Comparison of ENCODE assay signal across 21 cellular contexts in genomic region chr22:23153994-23154393, GRCh38. TPM values are rescaled to one million over a fixed set of nuclear protein-coding genes. Genes with fewer than 3 reads are reported as not detected.
A peak's percentile ranks its signal among the peaks of the same experiment; 100 is the strongest.
DNase-seq lines count a peak whose midpoint lies in the region; ATAC-seq, FAIRE-seq and TF ChIP-seq lines count a peak whose summit lies in the region.
"Had no signal": no experiment of that assay in that cellular context is flagged by ENCODE, and none has a peak within 500 bp of the region (broad histone marks: within the 10 kb centered on the region; RNA-seq: fewer than 3 reads in every experiment).

No MANE protein-coding gene starts in this region.

- H3K27me3 ChIP-seq in BLaER1 treated with 17β-estradiol and CSF1 and Interleukin-3, amounts not matched to agents 10 nM and 100 nM: no peaks in the 10 kb centered on the region
- H3K27me3 ChIP-seq in H9 (ENCODE audit: insufficient read depth, low read length): no peaks in the 10 kb centered on the region
- H3K27me3 ChIP-seq in H1 (replicated peaks in 1 of 4; ENCODE audit: control insufficient read depth in 3 of 4, extremely low read depth in 1 of 4, insufficient read depth in 3 of 4, low read length in 3 of 4): no peaks in the 10 kb centered on the region
- H3K27me3 ChIP-seq in neutrophil: no peaks in the 10 kb centered on the region
- H3K27me3 ChIP-seq in endodermal cell (ENCODE audit: control insufficient read depth, insufficient read depth, low read length, poor library complexity, severe bottlenecking): no peaks in the 10 kb centered on the region
- H3K27me3 ChIP-seq: MG63 had no signal

- TF ChIP-seq EP300 in H1 (IDR thresholded peaks at IDR 0.05; ENCODE audit: borderline replicate concordance in 1 of 2, low read depth in 2 of 2, low read length in 2 of 2): no peak

- H3K56ac ChIP-seq in H9 (ENCODE audit: insufficient read length, low read depth, low read length) (no peak overlapping the region), H1 (replicated peaks; ENCODE audit: insufficient read length, low read depth, low read length) (no peak overlapping the region)

- FAIRE-seq in H1 (lab: Jason Lieb, UNC): no peak
- FAIRE-seq: G401.6, HTR-8/SVneo had no signal

- no peak overlapping the region for H3K23ac ChIP-seq in H9 (ENCODE audit: insufficient read length, low read depth, low read length)
- no peak overlapping the region for H3K23ac ChIP-seq in H1 (ENCODE audit: insufficient read length)

- CTCF ChIA-PET in H1 (lab: Charles Lee; ENCODE audit: partially characterized antibody): interaction anchor here (0.6 to 4.7 kb wide), 10 partner anchors 8 to 196 kb away, joined by 3 to 49 read pairs (median 6); partner anchors contain the start of genes RAB36 and RSPH14

- H3K23me2 ChIP-seq in H9 (ENCODE audit: insufficient read length, low read depth, low read length, poor library complexity, severe bottlenecking): no peaks in the 10 kb centered on the region
- no peaks in the 10 kb centered on the region for H3K23me2 ChIP-seq in H1 (ENCODE audit: low read depth, low read length)

- H2BK5ac ChIP-seq in H9 (ENCODE audit: insufficient read length, low read length) (no peak overlapping the region), H1 (ENCODE audit: low read depth, low read length) (peak overlapping the region; percentile 10; the same call in 1 of the 2 replicates)

- H2AK5ac ChIP-seq in H9 (ENCODE audit: insufficient read length, low read length) (no peak overlapping the region), H1 (ENCODE audit: low read depth, low read length) (no peak overlapping the region)

- no peaks in the 10 kb centered on the region for H3K79me2 ChIP-seq in H9 (ENCODE audit: insufficient read depth, low read length)
- no peaks in the 10 kb centered on the region for H3K79me2 ChIP-seq in H1 (ENCODE audit: control insufficient read depth in 1 of 2, insufficient read depth in 2 of 2, low read length in 2 of 2)

- POLR2A ChIA-PET in H1 (lab: Charles Lee; ENCODE audit: partially characterized antibody): no interaction called here

- H3K4me1 Mint-ChIP-seq in H9: peaks cover 33 to 44% of the 10 kb centered on the region in 2 experiments
- peaks cover 14% of the 10 kb centered on the region for H3K4me1 Mint-ChIP-seq in endodermal cell

- H3K9ac ChIP-seq in BLaER1 treated with 17β-estradiol and CSF1 and Interleukin-3, amounts not matched to agents 10 nM and 100 nM: peak overlapping the region in 1 of 11 experiments; percentile 5; a peak in 1 of 22 replicates
- H3K9ac ChIP-seq in H9 (ENCODE audit: extremely low read depth, insufficient read length, low read length): no peak overlapping the region
- H3K9ac ChIP-seq in H1 (replicated peaks in 1 of 4; ENCODE audit: extremely low read depth in 1 of 4, low read depth in 3 of 4, low read length in 3 of 4): no peak overlapping the region
- H3K9ac ChIP-seq in endodermal cell (ENCODE audit: extremely low read depth, low read length, poor library complexity, severe bottlenecking): no peak overlapping the region

- H3K79me1 ChIP-seq in H9 (ENCODE audit: insufficient read depth, low read depth, low read length, poor library complexity, severe bottlenecking): no peaks in the 10 kb centered on the region
- no peaks in the 10 kb centered on the region for H3K79me1 ChIP-seq in H1 (ENCODE audit: low read depth, low read length)

- H2AFZ ChIP-seq in H9 (ENCODE audit: low read length) (no peak overlapping the region), H1 (ENCODE audit: low read length) (no peak overlapping the region)

- peak overlapping the region in 9 of 11 experiments; percentile 72 to 83 (median 76); a peak in 14 of 22 replicates for H3K4me2 ChIP-seq in BLaER1 treated with 17β-estradiol and CSF1 and Interleukin-3, amounts not matched to agents 10 nM and 100 nM
- no peak overlapping the region for H3K4me2 ChIP-seq in H9 (ENCODE audit: insufficient read depth, insufficient read length, low read length)
- no peak overlapping the region for H3K4me2 ChIP-seq in H1 (ENCODE audit: insufficient read depth in 1 of 2, low read depth in 2 of 2, low read length in 2 of 2)

- H3T11ph ChIP-seq in H9 (ENCODE audit: low read length): no peak overlapping the region

- DNase-seq in H9: no peak
- no peak for DNase-seq in H1 (ENCODE audit: low read depth in 1 of 2, low spot score in 2 of 2)
- no peak for DNase-seq in NK-92 (lab: John Stamatoyannopoulos, UW; ENCODE audit: unreplicated experiment)
- DNase-seq in endodermal cell: no peak
- no peak for DNase-seq in ecto neural progenitor cell (ENCODE audit: low spot score)
- DNase-seq: Kasumi-1, MG63, NCI-H1048, NCI-H1436, NCI-H2029, NCI-H345, NCI-H524 treated with DMSO at 0.1 percent for 48 hours, SJCRH30 had no signal

- H2BK12ac ChIP-seq in H9 (ENCODE audit: insufficient read length, low read depth, low read length) (no peak overlapping the region), H1 (ENCODE audit: low read depth, low read length) (peak overlapping the region; percentile 71; the same call in 1 of the 2 replicates)

- no peak overlapping the region for H4K91ac ChIP-seq in H9 (ENCODE audit: insufficient read length, low read depth, low read length)
- peak overlapping the region; percentile 52 for H4K91ac ChIP-seq in H1 (replicated peaks; ENCODE audit: insufficient read length, low read length)

- H3K4me3 Mint-ChIP-seq in H9: no peak overlapping the region
- H3K4me3 Mint-ChIP-seq in endodermal cell: no peak overlapping the region

- H2BK120ac ChIP-seq in H9 (ENCODE audit: low read depth, low read length, poor library complexity, severe bottlenecking): no peak overlapping the region
- no peak overlapping the region for H2BK120ac ChIP-seq in H1 (replicated peaks; ENCODE audit: low read depth, low read length)

- WGBS in H9 (ENCODE audit: extremely low coverage, insufficient read length, low lambda C conversion rate): no CpG with 5 or more reads among the region's 7 CpGs
- WGBS in H1 (ENCODE audit: extremely low coverage in 1 of 2, insufficient coverage in 1 of 2, insufficient read length in 1 of 2, insufficient replicate concordance in 2 of 2, low coverage in 1 of 2, low lambda C conversion rate in 2 of 2, missing lambda C conversion rate in 1 of 2), 2 experiments: 83% methylated on average over 7 of the region's 7 CpGs; no CpG with 5 or more reads in 1 of the 2 experiments
- 78 to 83% methylated on average over 4 to 7 of the region's 7 CpGs for WGBS in endodermal cell (ENCODE audit: insufficient coverage in 1 of 2, insufficient read length in 1 of 2), 2 experiments

- peak overlapping the region in 2 of 3 experiments; percentile 23 to 25; a peak in 2 of 7 replicates for H3K27ac Mint-ChIP-seq in H9
- H3K27ac Mint-ChIP-seq in endodermal cell: no peak overlapping the region

- peaks cover 24 to 73% (median 56%) of the 10 kb centered on the region in 10 experiments for H3K4me1 ChIP-seq in BLaER1 treated with 17β-estradiol and CSF1 and Interleukin-3, amounts not matched to agents 10 nM and 100 nM
- H3K4me1 ChIP-seq in H9 (ENCODE audit: insufficient read depth, low read length): peaks cover 3% of the 10 kb centered on the region; the same call in 1 of the 2 replicates
- peaks cover 0 to 29% (median 14%) of the 10 kb centered on the region in 4 experiments; a peak in 5 of 7 replicates for H3K4me1 ChIP-seq in H1 (replicated peaks in 1 of 4; ENCODE audit: control insufficient read depth in 3 of 4, insufficient read depth in 4 of 4, low read length in 3 of 4)
- H3K4me1 ChIP-seq in neutrophil (ENCODE audit: control insufficient read depth in 1 of 2, insufficient read depth in 1 of 2, low read depth in 1 of 2, low read length in 1 of 2): peaks cover 71 to 84% of the 10 kb centered on the region in 2 experiments
- H3K4me1 ChIP-seq in endodermal cell (ENCODE audit: control insufficient read depth, insufficient read depth, low read length): no peaks in the 10 kb centered on the region
- H3K4me1 ChIP-seq: HAP-1, SJCRH30 had no signal

- H3K14ac ChIP-seq in H9 (ENCODE audit: insufficient read depth, low read length): no peak overlapping the region; the same call in 1 of the 2 replicates
- no peak overlapping the region for H3K14ac ChIP-seq in H1 (ENCODE audit: insufficient read length)

- TF ChIP-seq RAD21 in H1 (IDR thresholded peaks at IDR 0.05 in 1 of 2, conservative IDR thresholded peaks at IDR 0.05 in 1 of 2; ENCODE audit: low read depth in 2 of 2, low read length in 2 of 2): no peak

- H3K9me3 Mint-ChIP-seq in H9 (no peaks in the 10 kb centered on the region), endodermal cell (no peaks in the 10 kb centered on the region)
- H3K9me3 Mint-ChIP-seq: IgD-negative memory B cell had no signal

- no peaks in the 10 kb centered on the region for H3K9me3 ChIP-seq in BLaER1 treated with 17β-estradiol and CSF1 and Interleukin-3, amounts not matched to agents 10 nM and 100 nM (replicated peaks in 1 of 11)
- H3K9me3 ChIP-seq in H9 (ENCODE audit: control insufficient read depth, low read depth, low read length) (no peaks in the 10 kb centered on the region), H1 (ENCODE audit: insufficient read depth in 2 of 2, low read depth in 1 of 2, low read length in 1 of 2) (no peaks in the 10 kb centered on the region), neutrophil (no peaks in the 10 kb centered on the region), endodermal cell (ENCODE audit: control insufficient read depth, low read length) (no peaks in the 10 kb centered on the region)
- H3K9me3 ChIP-seq: HAP-1, MG63, SJCRH30 had no signal

- H2BK15ac ChIP-seq in H9 (ENCODE audit: low read depth, low read length) (no peak overlapping the region), H1 (ENCODE audit: low read length) (no peak overlapping the region)

- no peak for TF ChIP-seq POLR2A in H1 (IDR thresholded peaks at IDR 0.05; ENCODE audit: control extremely low read depth in 1 of 2, low read depth in 2 of 2, low read length in 2 of 2)

- H2BK20ac ChIP-seq in H9 (ENCODE audit: low read depth, low read length, poor library complexity, severe bottlenecking) (no peak overlapping the region), H1 (ENCODE audit: low read length) (no peak overlapping the region)

- H4K8ac ChIP-seq in H9 (replicated peaks; ENCODE audit: insufficient read length, low read depth, low read length) (no peak overlapping the region), H1 (ENCODE audit: extremely low read depth, insufficient read depth, low read length) (peak overlapping the region; percentile 22; the same call in 1 of the 2 replicates)

- H4K5ac ChIP-seq in H9 (ENCODE audit: insufficient read length, low read depth, low read length): no peak overlapping the region
- no peak overlapping the region for H4K5ac ChIP-seq in H1 (ENCODE audit: insufficient read length, low read depth, low read length)

- H3K27ac ChIP-seq in BLaER1 treated with 17β-estradiol and CSF1 and Interleukin-3, amounts not matched to agents 10 nM and 100 nM: peak overlapping the region in 8 of 11 experiments; percentile 6 to 77 (median 37); a peak in 13 of 22 replicates
- H3K27ac ChIP-seq in H9 (ENCODE audit: insufficient read length, low read depth, low read length) (no peak overlapping the region), H1 (ENCODE audit: low read depth, low read length) (no peak overlapping the region), neutrophil (peak overlapping the region; percentile 100), endodermal cell (ENCODE audit: low read depth, low read length) (no peak overlapping the region)
- H3K27ac ChIP-seq: C4-2B, SJCRH30 had no signal

- H4K20me1 ChIP-seq in BLaER1 treated with 17β-estradiol and CSF1 and Interleukin-3, amounts not matched to agents 10 nM and 100 nM: no peaks in the 10 kb centered on the region
- H4K20me1 ChIP-seq in H9 (ENCODE audit: control insufficient read depth, insufficient read depth, insufficient read length) (no peaks in the 10 kb centered on the region), H1 (replicated peaks in 1 of 2; ENCODE audit: control insufficient read depth in 1 of 2, insufficient read depth in 2 of 2, low read length in 2 of 2) (no peaks in the 10 kb centered on the region)

- H3K4ac ChIP-seq in H9 (ENCODE audit: low read depth, low read length) (no peak overlapping the region), H1 (replicated peaks; ENCODE audit: insufficient read length, low read depth, low read length) (no peak overlapping the region)

- no peaks in the 10 kb centered on the region for H3K36me3 ChIP-seq in BLaER1 treated with 17β-estradiol and CSF1 and Interleukin-3, amounts not matched to agents 10 nM and 100 nM
- H3K36me3 ChIP-seq in H1 (ENCODE audit: control insufficient read depth in 2 of 4, insufficient read depth in 4 of 4, low read length in 3 of 4): no peaks in the 10 kb centered on the region
- H3K36me3 ChIP-seq in neutrophil: no peaks in the 10 kb centered on the region
- no peaks in the 10 kb centered on the region for H3K36me3 ChIP-seq in endodermal cell (ENCODE audit: control insufficient read depth, insufficient read depth, low read length)
- H3K36me3 ChIP-seq: HAP-1, MG63, SJCRH30 had no signal

- peaks cover 0 to 4% (median 0%) of the 10 kb centered on the region in 3 experiments; a peak in 3 of 7 replicates for H3K36me3 Mint-ChIP-seq in H9 (ENCODE audit: insufficient read depth in 1 of 3, low read depth in 3 of 3)
- peaks cover 3% of the 10 kb centered on the region for H3K36me3 Mint-ChIP-seq in endodermal cell (ENCODE audit: low read depth)

- H3K4me3 ChIP-seq in BLaER1 treated with 17β-estradiol and CSF1 and Interleukin-3, amounts not matched to agents 10 nM and 100 nM: no peak overlapping the region
- H3K4me3 ChIP-seq in H1 (ENCODE audit: extremely low read depth in 1 of 4, insufficient read depth in 2 of 4, low read depth in 3 of 4, low read length in 4 of 4) (no peak overlapping the region), neutrophil (ENCODE audit: low read depth in 1 of 2, low read length in 1 of 2) (peak overlapping the region; percentile 55 to 65), endodermal cell (ENCODE audit: low read length) (no peak overlapping the region)
- H3K4me3 ChIP-seq: HAP-1, MG63, SJCRH30 had no signal

- no peak for ATAC-seq in HG02763 (IDR thresholded peaks at IDR 0.05; ENCODE audit: unreplicated experiment)

- no peak for TF ChIP-seq CTCF in H9 (conservative IDR thresholded peaks at IDR 0.05)
- TF ChIP-seq CTCF in H1 (IDR thresholded peaks at IDR 0.05; ENCODE audit: control extremely low read depth in 1 of 3, insufficient read depth in 1 of 3, low read depth in 1 of 3, low read length in 3 of 3): no peak
- no peak for TF ChIP-seq CTCF in neutrophil (IDR thresholded peaks at IDR 0.05)
- TF ChIP-seq CTCF in endodermal cell (conservative IDR thresholded peaks at IDR 0.05): no peak

- H3K18ac ChIP-seq in H9 (ENCODE audit: insufficient read length, low read depth, low read length) (no peak overlapping the region), H1 (ENCODE audit: extremely low read depth, low read length) (no peak overlapping the region)

- H3K27me3 Mint-ChIP-seq in H9 (ENCODE audit: low read depth) (peaks cover 11% of the 10 kb centered on the region), endodermal cell (ENCODE audit: insufficient read depth) (no peaks in the 10 kb centered on the region)
- H3K27me3 Mint-ChIP-seq: IgD-negative memory B cell had no signal

RNA-seq across cellular contexts. Expression of gene RAB36, which starts 8.7 kb away (rescaled TPM):
- total RNA-seq in H9 (2021) (0.92 and 1.4 TPM in 2 replicates), endodermal cell (1 to 10 TPM; 2.6 to 3.3 TPM)
- total RNA-seq in H1 (2021; fragmentation: NEBNext Ultra II Directional; extraction: Animal tissue kit (Norgen Biotek cat#: 25700)): 1.0 and 1.1 TPM in 2 replicates
- 1.4 and 1.5 TPM in 2 replicates for polyA plus RNA-seq in H1 (2011; rRNA removed)
- 0.75 TPM for polyA plus RNA-seq in H1 (2011; cell fraction: cytosol; rRNA removed)
- 0.86 TPM for polyA plus RNA-seq in H1 (2011; cell fraction: nucleus; rRNA removed)
- polyA plus RNA-seq in H1 (2012, experiment 1 of 2): 0.84 to 1.0 TPM (median 0.98 TPM) in 4 replicates
- 0.87 TPM for polyA plus RNA-seq in H1 (2012, experiment 2 of 2)
- polyA plus RNA-seq in H1 (2013, experiment 1 of 2): 0.79 TPM
- polyA plus RNA-seq in H1 (2013, experiment 2 of 2): 0.79 TPM
- 1.0 and 1.5 TPM in 2 replicates for polyA minus RNA-seq in H1 (2011; rRNA and poly(A)+ RNA removed)
- polyA minus RNA-seq in H1 (2011; cell fraction: cytosol; rRNA and poly(A)+ RNA removed): 0.44 TPM
- 0.70 TPM for polyA minus RNA-seq in H1 (2011; cell fraction: nucleus; rRNA and poly(A)+ RNA removed)
- polyA plus RNA-seq in endodermal cell (2013, experiment 1 of 2): 6.8 TPM
- polyA plus RNA-seq in endodermal cell (2013, experiment 2 of 2): 6.4 TPM
- total RNA-seq: SJCRH30 had no signal

RNA-seq across cellular contexts. Expression of gene RSPH14, which starts 12.2 kb away (rescaled TPM):
- total RNA-seq in H9 (2021): not detected in 2 replicates
- 0.84 TPM in 1 of 2 replicates, not detected in the other for total RNA-seq in H1 (2021; fragmentation: NEBNext Ultra II Directional; extraction: Animal tissue kit (Norgen Biotek cat#: 25700))
- 0.28 and 0.30 TPM in 2 replicates for polyA plus RNA-seq in H1 (2011; rRNA removed)
- polyA plus RNA-seq in H1 (2011; cell fraction: cytosol; rRNA removed): 0.28 TPM
- polyA plus RNA-seq in H1 (2011; cell fraction: nucleus; rRNA removed): 0.33 TPM
- polyA plus RNA-seq in H1 (2012, experiment 1 of 2): 0.24 to 0.43 TPM (median 0.28 TPM) in 3 of 4 replicates, not detected in the other
- 0.22 TPM for polyA plus RNA-seq in H1 (2012, experiment 2 of 2)
- polyA plus RNA-seq in H1 (2013, experiment 1 of 2): 0.10 TPM
- 0.13 TPM for polyA plus RNA-seq in H1 (2013, experiment 2 of 2)
- polyA minus RNA-seq in H1 (2011; rRNA and poly(A)+ RNA removed): 0.13 and 0.39 TPM in 2 replicates
- not detected for polyA minus RNA-seq in H1 (2011; cell fraction: cytosol; rRNA and poly(A)+ RNA removed)
- not detected for polyA minus RNA-seq in H1 (2011; cell fraction: nucleus; rRNA and poly(A)+ RNA removed)
- 1 to 10 TPM in 1 of 2 donors, under 1 TPM in 1; 0.35 to 2.3 TPM for total RNA-seq in endodermal cell
- polyA plus RNA-seq in endodermal cell (2013, experiment 1 of 2): 1.4 TPM
- 1.5 TPM for polyA plus RNA-seq in endodermal cell (2013, experiment 2 of 2)
- total RNA-seq: SJCRH30 had no signal

RNA-seq across cellular contexts. Expression of gene BCR, which starts 26.3 kb away (rescaled TPM):
- total RNA-seq in H9 (2021): 77.0 and 81.6 TPM in 2 replicates
- total RNA-seq in H1 (2021; fragmentation: NEBNext Ultra II Directional; extraction: Animal tissue kit (Norgen Biotek cat#: 25700)): 122 and 130 TPM in 2 replicates
- 66.7 and 110 TPM in 2 replicates for polyA plus RNA-seq in H1 (2011; rRNA removed)
- 101 TPM for polyA plus RNA-seq in H1 (2011; cell fraction: cytosol; rRNA removed)
- 162 TPM for polyA plus RNA-seq in H1 (2011; cell fraction: nucleus; rRNA removed)
- 76.6 to 172 TPM (median 129 TPM) in 4 replicates for polyA plus RNA-seq in H1 (2012, experiment 1 of 2)
- polyA plus RNA-seq in H1 (2012, experiment 2 of 2): 53.7 TPM
- polyA plus RNA-seq in H1 (2013, experiment 1 of 2): 37.8 TPM
- polyA plus RNA-seq in H1 (2013, experiment 2 of 2): 37.4 TPM
- polyA minus RNA-seq in H1 (2011; rRNA and poly(A)+ RNA removed): 150 and 166 TPM in 2 replicates
- polyA minus RNA-seq in H1 (2011; cell fraction: cytosol; rRNA and poly(A)+ RNA removed): 183 TPM
- polyA minus RNA-seq in H1 (2011; cell fraction: nucleus; rRNA and poly(A)+ RNA removed): 71.0 TPM
- total RNA-seq in endodermal cell: 100 to 1,000 TPM; 102 to 172 TPM
- polyA plus RNA-seq in endodermal cell (2013, experiment 1 of 2): 52.0 TPM
- 54.4 TPM for polyA plus RNA-seq in endodermal cell (2013, experiment 2 of 2)

Comparison
In these comparisons a context has a peak if more than half of its experiments do, and no peak if none do; other contexts are left out.
1. H3K27ac ChIP-seq: peak in BLaER1 treated with 17β-estradiol and CSF1 and Interleukin-3, amounts not matched to agents 10 nM and 100 nM (8 of 11) and neutrophil (single experiment); none in H9 (single experiment), H1 (single experiment) and endodermal cell (single experiment).
2. H3K4me2 ChIP-seq: peak in BLaER1 treated with 17β-estradiol and CSF1 and Interleukin-3, amounts not matched to agents 10 nM and 100 nM (9 of 11); none in H9 (single experiment) and H1 (0 of 2).
3. H3K4me3 ChIP-seq: peak in neutrophil (2 of 2); none in BLaER1 treated with 17β-estradiol and CSF1 and Interleukin-3, amounts not matched to agents 10 nM and 100 nM (0 of 10), H1 (0 of 4) and endodermal cell (single experiment).